Comparison of ENCODE assay signal across 8 cellular contexts in genomic region chr18:61502472-61502871, GRCh38.
A peak's percentile ranks its signal among the peaks of the same experiment; 100 is the strongest.
DNase-seq lines count a peak whose midpoint lies in the region; ATAC-seq and TF ChIP-seq lines count a peak whose summit lies in the region.

No MANE protein-coding gene starts in this region.

- H3K4me3 ChIP-seq in cardiac fibroblast (replicated peaks in 1 of 2; ENCODE audit: low read depth in 2 of 2, low read length in 2 of 2) (no peak overlapping the region), tibial artery (no peak overlapping the region)

- no peak overlapping the region for H3K4me3 Mint-ChIP-seq in activated T-cell treated with anti-CD3 and anti-CD28 coated beads, Interleukin-2, amount 50 U/mL, for 72 hours
- no peak overlapping the region for H3K4me3 Mint-ChIP-seq in activated T-cell treated with anti-CD3 and anti-CD28 coated beads, Interleukin-2, amount 50 U/mL, for 4 hours

- peak; percentile 76 for TF ChIP-seq CTCF in cardiac fibroblast (IDR thresholded peaks at IDR 0.05; ENCODE audit: low read depth, low read length)
- peak; percentile 71 for TF ChIP-seq CTCF in tibial artery (IDR thresholded peaks at IDR 0.05)

- DNase-seq in activated T-cell treated with anti-CD3 and anti-CD28 coated beads, Interleukin-2, amount 50 U/mL, for 72 hours = peak; percentile 3 to 5
- DNase-seq in activated T-cell treated with anti-CD3 and anti-CD28 coated beads, Interleukin-2, amount 50 U/mL, for 4 hours = no peak
- peak; percentile 81 for DNase-seq in NCI-H82 (lab: John Stamatoyannopoulos, UW)
- peak; percentile 79 to 80 for DNase-seq in cardiac fibroblast (ENCODE audit: low read depth in 2 of 2)
- DNase-seq in kidney tubule cell (ENCODE audit: low spot score) = peak; percentile 66
- peak in 1 of 2 donors; percentile 23 for DNase-seq in tibial artery
- no peak for DNase-seq in activated CD4-positive, alpha-beta T cell treated with anti-CD3 and anti-CD28 coated beads for 4 hours

- no peak for ATAC-seq in activated T-cell treated with anti-CD3 and anti-CD28 coated beads, Interleukin-2, amount 50 U/mL, for 72 hours (replicated peaks in 1 of 2)
- ATAC-seq in activated T-cell treated with anti-CD3 and anti-CD28 coated beads, Interleukin-2, amount 50 U/mL, for 4 hours = no peak
- peak; percentile 64 for ATAC-seq in HG03378 (IDR thresholded peaks at IDR 0.05; ENCODE audit: unreplicated experiment)

- no peaks in the 10 kb centered on the region for H3K36me3 ChIP-seq in tibial artery

- no peak overlapping the region for H3K27ac Mint-ChIP-seq in activated T-cell treated with anti-CD3 and anti-CD28 coated beads, Interleukin-2, amount 50 U/mL, for 72 hours

- no peaks in the 10 kb centered on the region for H3K36me3 Mint-ChIP-seq in activated T-cell treated with anti-CD3 and anti-CD28 coated beads, Interleukin-2, amount 50 U/mL, for 72 hours (ENCODE audit: insufficient read depth in 2 of 2)
- H3K36me3 Mint-ChIP-seq in activated T-cell treated with anti-CD3 and anti-CD28 coated beads, Interleukin-2, amount 50 U/mL, for 4 hours (ENCODE audit: insufficient read depth) = no peaks in the 10 kb centered on the region

- no peaks in the 10 kb centered on the region for H3K9me3 Mint-ChIP-seq in activated T-cell treated with anti-CD3 and anti-CD28 coated beads, Interleukin-2, amount 50 U/mL, for 72 hours
- no peaks in the 10 kb centered on the region for H3K9me3 Mint-ChIP-seq in activated T-cell treated with anti-CD3 and anti-CD28 coated beads, Interleukin-2, amount 50 U/mL, for 4 hours

- no peaks in the 10 kb centered on the region for H3K27me3 ChIP-seq in tibial artery

- H3K27ac ChIP-seq in tibial artery = no peak overlapping the region

- no peaks in the 10 kb centered on the region for H3K4me1 ChIP-seq in tibial artery

- H3K27me3 Mint-ChIP-seq in activated T-cell treated with anti-CD3 and anti-CD28 coated beads, Interleukin-2, amount 50 U/mL, for 72 hours (ENCODE audit: low read depth) = peaks cover 9% of the 10 kb centered on the region
- H3K27me3 Mint-ChIP-seq in activated T-cell treated with anti-CD3 and anti-CD28 coated beads, Interleukin-2, amount 50 U/mL, for 4 hours (ENCODE audit: low read depth) = peaks cover 10% of the 10 kb centered on the region

- H3K9me3 ChIP-seq in tibial artery = no peaks in the 10 kb centered on the region

- intact Hi-C loops in tibial artery (cut with DNase I; ENCODE audit: low total_unique reads) = no loop called here

- H3K4me1 Mint-ChIP-seq in activated T-cell treated with anti-CD3 and anti-CD28 coated beads, Interleukin-2, amount 50 U/mL, for 72 hours (ENCODE audit: low read depth) = no peaks in the 10 kb centered on the region
- H3K4me1 Mint-ChIP-seq in activated T-cell treated with anti-CD3 and anti-CD28 coated beads, Interleukin-2, amount 50 U/mL, for 4 hours (ENCODE audit: low read depth) = no peaks in the 10 kb centered on the region

Comparison
In these comparisons a context has a peak if more than half of its experiments do, and no peak if none do; other contexts are left out.
1. DNase-seq: peak in activated T-cell treated with anti-CD3 and anti-CD28 coated beads, Interleukin-2, amount 50 U/mL, for 72 hours (2 of 2), NCI-H82 (single experiment), cardiac fibroblast (2 of 2) and kidney tubule cell (single experiment); none in activated T-cell treated with anti-CD3 and anti-CD28 coated beads, Interleukin-2, amount 50 U/mL, for 4 hours (single experiment) and activated CD4-positive, alpha-beta T cell treated with anti-CD3 and anti-CD28 coated beads for 4 hours (0 of 2).